1 cellular context compared by ENCODE assay signal in the genomic region with DNA sequence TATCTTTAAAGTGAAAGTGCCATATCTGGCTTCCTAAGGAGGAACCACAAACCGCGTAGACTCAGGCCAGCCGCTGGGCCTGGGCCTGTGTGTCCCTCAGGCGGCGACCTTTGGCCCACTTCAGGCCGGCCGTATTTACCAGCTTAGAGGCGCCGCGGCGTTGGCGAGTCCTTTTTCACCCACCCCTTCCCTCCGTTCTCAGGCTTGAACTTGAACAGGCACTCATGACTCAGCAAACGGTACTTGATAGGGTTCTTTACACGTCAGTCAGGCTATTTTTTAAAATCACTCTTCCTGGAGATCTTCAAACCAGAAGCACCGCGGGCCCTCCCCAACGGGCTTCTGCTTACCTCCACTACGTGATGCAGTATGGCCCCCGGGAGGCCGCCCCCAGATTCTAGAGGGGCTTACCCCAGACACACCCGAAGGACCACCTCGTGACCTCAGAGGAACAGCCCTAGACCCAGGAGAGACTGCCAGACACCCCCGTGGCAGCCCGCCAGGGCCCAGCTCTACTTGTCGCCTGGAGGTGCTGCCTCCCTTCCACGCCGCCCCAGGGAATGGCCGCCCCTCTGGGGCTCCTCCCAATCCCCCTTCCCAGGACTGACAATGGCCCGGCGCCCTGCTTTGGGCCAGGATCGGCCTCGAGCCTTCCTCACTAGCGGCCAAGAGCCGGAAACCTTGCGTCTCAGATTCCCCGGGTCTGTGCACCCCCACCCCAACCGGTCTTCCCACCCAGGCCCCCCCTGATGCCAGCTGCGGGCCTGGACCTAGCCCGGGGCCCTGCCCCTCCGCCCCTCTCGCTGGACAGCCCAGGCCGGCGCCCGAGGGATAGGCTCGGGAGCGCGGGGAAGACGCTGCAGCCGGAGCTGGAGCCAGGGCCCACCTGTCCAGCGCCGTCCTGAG.
A peak's percentile ranks its signal among the peaks of the same experiment; 100 is the strongest.
TF ChIP-seq lines count a peak whose summit lies in the region.

No MANE protein-coding gene starts in this region.

TF ChIP-seq in K562, 482 proteins besides CTCF, POLR2A, EP300 and RAD21 (continued from another document and continues in another):
- TF ChIP-seq, protein P1, sequence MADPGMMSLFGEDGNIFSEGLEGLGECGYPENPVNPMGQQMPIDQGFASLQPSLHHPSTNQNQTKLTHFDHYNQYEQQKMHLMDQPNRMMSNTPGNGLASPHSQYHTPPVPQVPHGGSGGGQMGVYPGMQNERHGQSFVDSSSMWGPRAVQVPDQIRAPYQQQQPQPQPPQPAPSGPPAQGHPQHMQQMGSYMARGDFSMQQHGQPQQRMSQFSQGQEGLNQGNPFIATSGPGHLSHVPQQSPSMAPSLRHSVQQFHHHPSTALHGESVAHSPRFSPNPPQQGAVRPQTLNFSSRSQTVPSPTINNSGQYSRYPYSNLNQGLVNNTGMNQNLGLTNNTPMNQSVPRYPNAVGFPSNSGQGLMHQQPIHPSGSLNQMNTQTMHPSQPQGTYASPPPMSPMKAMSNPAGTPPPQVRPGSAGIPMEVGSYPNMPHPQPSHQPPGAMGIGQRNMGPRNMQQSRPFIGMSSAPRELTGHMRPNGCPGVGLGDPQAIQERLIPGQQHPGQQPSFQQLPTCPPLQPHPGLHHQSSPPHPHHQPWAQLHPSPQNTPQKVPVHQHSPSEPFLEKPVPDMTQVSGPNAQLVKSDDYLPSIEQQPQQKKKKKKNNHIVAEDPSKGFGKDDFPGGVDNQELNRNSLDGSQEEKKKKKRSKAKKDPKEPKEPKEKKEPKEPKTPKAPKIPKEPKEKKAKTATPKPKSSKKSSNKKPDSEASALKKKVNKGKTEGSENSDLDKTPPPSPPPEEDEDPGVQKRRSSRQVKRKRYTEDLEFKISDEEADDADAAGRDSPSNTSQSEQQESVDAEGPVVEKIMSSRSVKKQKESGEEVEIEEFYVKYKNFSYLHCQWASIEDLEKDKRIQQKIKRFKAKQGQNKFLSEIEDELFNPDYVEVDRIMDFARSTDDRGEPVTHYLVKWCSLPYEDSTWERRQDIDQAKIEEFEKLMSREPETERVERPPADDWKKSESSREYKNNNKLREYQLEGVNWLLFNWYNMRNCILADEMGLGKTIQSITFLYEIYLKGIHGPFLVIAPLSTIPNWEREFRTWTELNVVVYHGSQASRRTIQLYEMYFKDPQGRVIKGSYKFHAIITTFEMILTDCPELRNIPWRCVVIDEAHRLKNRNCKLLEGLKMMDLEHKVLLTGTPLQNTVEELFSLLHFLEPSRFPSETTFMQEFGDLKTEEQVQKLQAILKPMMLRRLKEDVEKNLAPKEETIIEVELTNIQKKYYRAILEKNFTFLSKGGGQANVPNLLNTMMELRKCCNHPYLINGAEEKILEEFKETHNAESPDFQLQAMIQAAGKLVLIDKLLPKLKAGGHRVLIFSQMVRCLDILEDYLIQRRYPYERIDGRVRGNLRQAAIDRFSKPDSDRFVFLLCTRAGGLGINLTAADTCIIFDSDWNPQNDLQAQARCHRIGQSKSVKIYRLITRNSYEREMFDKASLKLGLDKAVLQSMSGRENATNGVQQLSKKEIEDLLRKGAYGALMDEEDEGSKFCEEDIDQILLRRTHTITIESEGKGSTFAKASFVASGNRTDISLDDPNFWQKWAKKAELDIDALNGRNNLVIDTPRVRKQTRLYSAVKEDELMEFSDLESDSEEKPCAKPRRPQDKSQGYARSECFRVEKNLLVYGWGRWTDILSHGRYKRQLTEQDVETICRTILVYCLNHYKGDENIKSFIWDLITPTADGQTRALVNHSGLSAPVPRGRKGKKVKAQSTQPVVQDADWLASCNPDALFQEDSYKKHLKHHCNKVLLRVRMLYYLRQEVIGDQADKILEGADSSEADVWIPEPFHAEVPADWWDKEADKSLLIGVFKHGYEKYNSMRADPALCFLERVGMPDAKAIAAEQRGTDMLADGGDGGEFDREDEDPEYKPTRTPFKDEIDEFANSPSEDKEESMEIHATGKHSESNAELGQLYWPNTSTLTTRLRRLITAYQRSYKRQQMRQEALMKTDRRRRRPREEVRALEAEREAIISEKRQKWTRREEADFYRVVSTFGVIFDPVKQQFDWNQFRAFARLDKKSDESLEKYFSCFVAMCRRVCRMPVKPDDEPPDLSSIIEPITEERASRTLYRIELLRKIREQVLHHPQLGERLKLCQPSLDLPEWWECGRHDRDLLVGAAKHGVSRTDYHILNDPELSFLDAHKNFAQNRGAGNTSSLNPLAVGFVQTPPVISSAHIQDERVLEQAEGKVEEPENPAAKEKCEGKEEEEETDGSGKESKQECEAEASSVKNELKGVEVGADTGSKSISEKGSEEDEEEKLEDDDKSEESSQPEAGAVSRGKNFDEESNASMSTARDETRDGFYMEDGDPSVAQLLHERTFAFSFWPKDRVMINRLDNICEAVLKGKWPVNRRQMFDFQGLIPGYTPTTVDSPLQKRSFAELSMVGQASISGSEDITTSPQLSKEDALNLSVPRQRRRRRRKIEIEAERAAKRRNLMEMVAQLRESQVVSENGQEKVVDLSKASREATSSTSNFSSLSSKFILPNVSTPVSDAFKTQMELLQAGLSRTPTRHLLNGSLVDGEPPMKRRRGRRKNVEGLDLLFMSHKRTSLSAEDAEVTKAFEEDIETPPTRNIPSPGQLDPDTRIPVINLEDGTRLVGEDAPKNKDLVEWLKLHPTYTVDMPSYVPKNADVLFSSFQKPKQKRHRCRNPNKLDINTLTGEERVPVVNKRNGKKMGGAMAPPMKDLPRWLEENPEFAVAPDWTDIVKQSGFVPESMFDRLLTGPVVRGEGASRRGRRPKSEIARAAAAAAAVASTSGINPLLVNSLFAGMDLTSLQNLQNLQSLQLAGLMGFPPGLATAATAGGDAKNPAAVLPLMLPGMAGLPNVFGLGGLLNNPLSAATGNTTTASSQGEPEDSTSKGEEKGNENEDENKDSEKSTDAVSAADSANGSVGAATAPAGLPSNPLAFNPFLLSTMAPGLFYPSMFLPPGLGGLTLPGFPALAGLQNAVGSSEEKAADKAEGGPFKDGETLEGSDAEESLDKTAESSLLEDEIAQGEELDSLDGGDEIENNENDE (IDR thresholded peaks at IDR 0.05; ENCODE audit: low read depth, low read length) = peak; percentile 100
- no peak for TF ChIP-seq BDP1 (IDR thresholded peaks at IDR 0.05; ENCODE audit: insufficient read depth, insufficient read length)
- TF ChIP-seq ZNF324 (CRISPR knock-in tag; IDR thresholded peaks at IDR 0.05) = no peak
- TF ChIP-seq PML (IDR thresholded peaks at IDR 0.05; ENCODE audit: low read length) = peak; percentile 68
- peak; percentile 76 for TF ChIP-seq BCOR (IDR thresholded peaks at IDR 0.05)
- no peak for TF ChIP-seq ZNF707 (CRISPR knock-in tag; conservative IDR thresholded peaks at IDR 0.05)
- no peak for TF ChIP-seq ZNF445 (CRISPR knock-in tag; IDR thresholded peaks at IDR 0.05; ENCODE audit: low read depth)
- TF ChIP-seq, protein P2, sequence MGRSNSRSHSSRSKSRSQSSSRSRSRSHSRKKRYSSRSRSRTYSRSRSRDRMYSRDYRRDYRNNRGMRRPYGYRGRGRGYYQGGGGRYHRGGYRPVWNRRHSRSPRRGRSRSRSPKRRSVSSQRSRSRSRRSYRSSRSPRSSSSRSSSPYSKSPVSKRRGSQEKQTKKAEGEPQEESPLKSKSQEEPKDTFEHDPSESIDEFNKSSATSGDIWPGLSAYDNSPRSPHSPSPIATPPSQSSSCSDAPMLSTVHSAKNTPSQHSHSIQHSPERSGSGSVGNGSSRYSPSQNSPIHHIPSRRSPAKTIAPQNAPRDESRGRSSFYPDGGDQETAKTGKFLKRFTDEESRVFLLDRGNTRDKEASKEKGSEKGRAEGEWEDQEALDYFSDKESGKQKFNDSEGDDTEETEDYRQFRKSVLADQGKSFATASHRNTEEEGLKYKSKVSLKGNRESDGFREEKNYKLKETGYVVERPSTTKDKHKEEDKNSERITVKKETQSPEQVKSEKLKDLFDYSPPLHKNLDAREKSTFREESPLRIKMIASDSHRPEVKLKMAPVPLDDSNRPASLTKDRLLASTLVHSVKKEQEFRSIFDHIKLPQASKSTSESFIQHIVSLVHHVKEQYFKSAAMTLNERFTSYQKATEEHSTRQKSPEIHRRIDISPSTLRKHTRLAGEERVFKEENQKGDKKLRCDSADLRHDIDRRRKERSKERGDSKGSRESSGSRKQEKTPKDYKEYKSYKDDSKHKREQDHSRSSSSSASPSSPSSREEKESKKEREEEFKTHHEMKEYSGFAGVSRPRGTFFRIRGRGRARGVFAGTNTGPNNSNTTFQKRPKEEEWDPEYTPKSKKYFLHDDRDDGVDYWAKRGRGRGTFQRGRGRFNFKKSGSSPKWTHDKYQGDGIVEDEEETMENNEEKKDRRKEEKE (IDR thresholded peaks at IDR 0.05; ENCODE audit: borderline replicate concordance in 1 of 2, control insufficient read depth in 1 of 2, low read depth in 2 of 2, low read length in 1 of 2) = 0 out of 4 replicates have a peak, but pooled peaks of 1 of the 2 experiments have one; percentile 58
- TF ChIP-seq ELF2 (CRISPR knock-in tag; IDR thresholded peaks at IDR 0.05) = no peak
- TF ChIP-seq KLF16 (IDR thresholded peaks at IDR 0.05) = peak; percentile 28; the same call in 1 of the 2 replicates
- no peak for TF ChIP-seq LARP7 (IDR thresholded peaks at IDR 0.05)
- TF ChIP-seq ESRRA (IDR thresholded peaks at IDR 0.05; ENCODE audit: borderline replicate concordance, low read depth) = peak; percentile 89; the same call in 1 of the 2 replicates
- TF ChIP-seq KLF13 (tag; IDR thresholded peaks at IDR 0.05; ENCODE audit: borderline replicate concordance, low read depth) = no peak
- no peak for TF ChIP-seq ZNF212 (CRISPR knock-in tag; IDR thresholded peaks at IDR 0.05)
- no peak for TF ChIP-seq POLR3G (IDR thresholded peaks at IDR 0.05; ENCODE audit: extremely low read depth, insufficient read length, insufficient replicate concordance)
- no peak; the same call in 1 of the 2 replicates for TF ChIP-seq DMBX1 (CRISPR knock-in tag; IDR thresholded peaks at IDR 0.05; ENCODE audit: borderline replicate concordance)
- TF ChIP-seq ARNT (IDR thresholded peaks at IDR 0.05) = peak; percentile 53 to 93; a peak in 3 of 4 replicates
- peak; percentile 56 for TF ChIP-seq GABPA (tag; conservative IDR thresholded peaks at IDR 0.05; ENCODE audit: low read depth)
- TF ChIP-seq ELF4 (CRISPR knock-in tag; IDR thresholded peaks at IDR 0.05) = no peak
- TF ChIP-seq CEBPZ (IDR thresholded peaks at IDR 0.05; ENCODE audit: borderline replicate concordance, low read depth, low read length) = no peak
- TF ChIP-seq, protein P3, sequence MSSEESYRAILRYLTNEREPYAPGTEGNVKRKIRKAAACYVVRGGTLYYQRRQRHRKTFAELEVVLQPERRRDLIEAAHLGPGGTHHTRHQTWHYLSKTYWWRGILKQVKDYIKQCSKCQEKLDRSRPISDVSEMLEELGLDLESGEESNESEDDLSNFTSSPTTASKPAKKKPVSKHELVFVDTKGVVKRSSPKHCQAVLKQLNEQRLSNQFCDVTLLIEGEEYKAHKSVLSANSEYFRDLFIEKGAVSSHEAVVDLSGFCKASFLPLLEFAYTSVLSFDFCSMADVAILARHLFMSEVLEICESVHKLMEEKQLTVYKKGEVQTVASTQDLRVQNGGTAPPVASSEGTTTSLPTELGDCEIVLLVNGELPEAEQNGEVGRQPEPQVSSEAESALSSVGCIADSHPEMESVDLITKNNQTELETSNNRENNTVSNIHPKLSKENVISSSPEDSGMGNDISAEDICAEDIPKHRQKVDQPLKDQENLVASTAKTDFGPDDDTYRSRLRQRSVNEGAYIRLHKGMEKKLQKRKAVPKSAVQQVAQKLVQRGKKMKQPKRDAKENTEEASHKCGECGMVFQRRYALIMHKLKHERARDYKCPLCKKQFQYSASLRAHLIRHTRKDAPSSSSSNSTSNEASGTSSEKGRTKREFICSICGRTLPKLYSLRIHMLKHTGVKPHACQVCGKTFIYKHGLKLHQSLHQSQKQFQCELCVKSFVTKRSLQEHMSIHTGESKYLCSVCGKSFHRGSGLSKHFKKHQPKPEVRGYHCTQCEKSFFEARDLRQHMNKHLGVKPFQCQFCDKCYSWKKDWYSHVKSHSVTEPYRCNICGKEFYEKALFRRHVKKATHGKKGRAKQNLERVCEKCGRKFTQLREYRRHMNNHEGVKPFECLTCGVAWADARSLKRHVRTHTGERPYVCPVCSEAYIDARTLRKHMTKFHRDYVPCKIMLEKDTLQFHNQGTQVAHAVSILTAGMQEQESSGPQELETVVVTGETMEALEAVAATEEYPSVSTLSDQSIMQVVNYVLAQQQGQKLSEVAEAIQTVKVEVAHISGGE (CRISPR knock-in tag; IDR thresholded peaks at IDR 0.05) = peak in 1 of 3 experiments; percentile 64; a peak in 2 of 6 replicates
- peak; percentile 76; the same call in 1 of the 2 replicates for TF ChIP-seq MYNN (IDR thresholded peaks at IDR 0.05)
- TF ChIP-seq MYNN (CRISPR knock-in tag; IDR thresholded peaks at IDR 0.05) = no peak
- peak; percentile 37 for TF ChIP-seq DACH1 (IDR thresholded peaks at IDR 0.05; ENCODE audit: partially characterized antibody)
- TF ChIP-seq ZBTB9 (CRISPR knock-in tag; IDR thresholded peaks at IDR 0.05) = no peak
- TF ChIP-seq POLR2H (tag; IDR thresholded peaks at IDR 0.05; ENCODE audit: low read depth) = peak; percentile 78
- TF ChIP-seq ARID1B (IDR thresholded peaks at IDR 0.05) = peak; percentile 79
- TF ChIP-seq SMARCE1 (IDR thresholded peaks at IDR 0.05) = peak; percentile 51; the same call in 1 of the 2 replicates
- 0 out of 2 replicates have a peak, but pooled peaks have one; percentile 46 for TF ChIP-seq ZBED1 (IDR thresholded peaks at IDR 0.05)
- TF ChIP-seq PHTF2 (CRISPR knock-in tag; IDR thresholded peaks at IDR 0.05) = no peak
- TF ChIP-seq NUFIP1 (IDR thresholded peaks at IDR 0.05; ENCODE audit: partially characterized antibody) = no peak
- TF ChIP-seq ZNF253 (CRISPR knock-in tag; conservative IDR thresholded peaks at IDR 0.05) = no peak
- TF ChIP-seq KDM1A (IDR thresholded peaks at IDR 0.05) = peak; percentile 68 to 76
